In genomic region chr4:115790812-115791211, GRCh38 we compare ENCODE assay signal across 13 cellular contexts.
"Had no signal": no experiment of that assay in that cellular context is flagged by ENCODE, and none has a peak within 500 bp of the region (broad histone marks: within the 10 kb centered on the region; RNA-seq: fewer than 3 reads in every experiment).

No MANE protein-coding gene starts in this region.

- H3K36me3 ChIP-seq: ascending aorta, left ventricle myocardium inferior, suprapubic skin, upper lobe of left lung had no signal

- H3K27ac Mint-ChIP-seq: activated CD8-positive, alpha-beta T cell treated with anti-CD3 and anti-CD28 coated beads for 36 hours; memory B cell; natural killer cell treated with Interleukin-12 subunit alpha and Interleukin-12 subunit beta and Interleukin-15 and Interleukin-18, amount 100 ng/mL, for 72 hours had no signal

- ATAC-seq: activated CD8-positive, alpha-beta T cell treated with anti-CD3 and anti-CD28 coated beads for 36 hours; foreskin keratinocyte; natural killer cell treated with Interleukin-12 subunit alpha and Interleukin-12 subunit beta and Interleukin-15 and Interleukin-18, amount 100 ng/mL, for 72 hours; stimulated activated naive CD8-positive, alpha-beta T cell treated with anti-CD3 and anti-CD28 coated beads, Interleukin-15, Interleukin-2, amounts not matched to agents 100 U/mL and 50 U/mL, for 24 hours had no signal

- H3K36me3 Mint-ChIP-seq: memory B cell had no signal

- H3K27me3 ChIP-seq: ascending aorta, foreskin keratinocyte, suprapubic skin, upper lobe of left lung had no signal

- H3K4me1 ChIP-seq: ascending aorta, foreskin keratinocyte, left ventricle myocardium inferior, suprapubic skin, upper lobe of left lung had no signal

- H3K4me3 ChIP-seq: ascending aorta, left ventricle myocardium inferior, suprapubic skin, upper lobe of left lung had no signal

- H3K9me3 ChIP-seq: ascending aorta, suprapubic skin, upper lobe of left lung had no signal

- H3K27ac ChIP-seq: ascending aorta, foreskin keratinocyte, left ventricle myocardium inferior, suprapubic skin, upper lobe of left lung had no signal

- DNase-seq: activated CD8-positive, alpha-beta memory T cell treated with anti-CD3 and anti-CD28 coated beads, Interleukin-2, amount 50 U/mL, for 4 hours; activated CD8-positive, alpha-beta T cell treated with anti-CD3 and anti-CD28 coated beads for 36 hours; activated naive CD4-positive, alpha-beta T cell; foreskin keratinocyte; head of caudate nucleus; left ventricle myocardium inferior; stimulated activated CD4-positive, alpha-beta T cell treated with anti-CD3 and anti-CD28 coated beads, Interleukin-2, amount 100 ng/mL, for 48 hours; stimulated activated naive CD8-positive, alpha-beta T cell treated with anti-CD3 and anti-CD28 coated beads, Interleukin-15, Interleukin-2, amounts not matched to agents 100 U/mL and 50 U/mL, for 24 hours; upper lobe of left lung had no signal

- H3K9me3 Mint-ChIP-seq: memory B cell had no signal

- H3K27me3 Mint-ChIP-seq: activated CD8-positive, alpha-beta T cell treated with anti-CD3 and anti-CD28 coated beads for 36 hours; memory B cell; natural killer cell treated with Interleukin-12 subunit alpha and Interleukin-12 subunit beta and Interleukin-15 and Interleukin-18, amount 100 ng/mL, for 72 hours had no signal

- H3K4me3 Mint-ChIP-seq: activated CD8-positive, alpha-beta T cell treated with anti-CD3 and anti-CD28 coated beads for 36 hours; memory B cell; natural killer cell treated with Interleukin-12 subunit alpha and Interleukin-12 subunit beta and Interleukin-15 and Interleukin-18, amount 100 ng/mL, for 72 hours had no signal

- H3K4me1 Mint-ChIP-seq: memory B cell had no signal
